8 cellular contexts compared by ENCODE assay signal in the genomic region with DNA sequence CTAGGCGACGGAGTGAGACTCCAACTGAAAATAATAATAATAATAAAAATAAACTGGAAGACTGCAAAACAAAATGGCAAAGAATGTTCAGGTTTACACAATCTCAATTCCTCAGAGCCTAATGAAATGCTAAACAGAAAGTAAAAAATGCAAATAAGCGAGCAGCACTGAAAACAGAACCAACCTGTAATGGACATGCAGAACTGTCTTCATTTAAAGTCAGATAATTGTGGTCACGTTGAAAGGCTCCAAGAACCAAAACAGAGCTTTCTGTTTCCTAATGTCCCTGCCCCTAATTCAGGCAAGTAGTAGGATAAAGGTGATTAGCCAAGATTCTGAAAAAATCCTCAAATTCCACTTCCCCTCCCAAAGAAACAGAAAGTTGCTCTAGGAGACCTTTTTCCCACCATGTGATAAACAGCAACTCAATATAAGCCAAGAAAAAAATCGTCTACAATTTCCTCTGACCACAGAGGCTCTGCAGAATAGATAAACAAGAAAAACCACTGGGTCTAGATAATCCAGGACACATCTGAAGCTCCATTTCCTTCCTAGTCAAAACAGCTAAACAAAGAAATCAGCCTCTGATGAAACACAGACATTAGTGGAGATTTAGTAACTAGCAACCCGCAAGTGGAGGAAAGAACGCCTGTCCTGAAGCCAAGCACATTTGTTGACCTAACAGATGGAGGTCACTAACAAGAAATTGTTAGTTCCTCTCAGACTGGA. TPM values are rescaled to one million over a fixed set of nuclear protein-coding genes. Genes with fewer than 3 reads are reported as not detected.
DNase-seq lines count a peak whose midpoint lies in the region; TF ChIP-seq lines count a peak whose summit lies in the region.

No MANE protein-coding gene starts in this region.

- no CpG with 5 or more reads among the region's 7 CpGs for WGBS in mesendoderm (ENCODE audit: extremely low coverage, insufficient coverage, low lambda C conversion rate)

- TF ChIP-seq POLR2A in erythroblast (IDR thresholded peaks at IDR 0.05; ENCODE audit: low read length) = no peak

- no peak overlapping the region for H3K9ac ChIP-seq in mesendoderm (ENCODE audit: low read length)

- no peaks in the 10 kb centered on the region for H3K27me3 ChIP-seq in mesendoderm (ENCODE audit: insufficient read depth, low read length, poor library complexity)

- peak; percentile 93 for DNase-seq in HCEC 1CT
- peak; percentile 93 for DNase-seq in OCI-M1 (lab: John Stamatoyannopoulos, UW)
- peak; percentile 38 to 68 for DNase-seq in erythroblast (lab: John Stamatoyannopoulos, UW)
- peak; percentile 31 for DNase-seq in renal cortical epithelial cell (ENCODE audit: low read depth)
- DNase-seq in NCI-H1694 (lab: John Stamatoyannopoulos, UW) = no peak
- no peak for DNase-seq in RWPE1 (ENCODE audit: low spot score)
- DNase-seq in mesendoderm = no peak

- H3K4ac ChIP-seq in mesendoderm (ENCODE audit: low read depth, low read length) = no peak overlapping the region

- no peak for TF ChIP-seq CTCF in RWPE1 (conservative IDR thresholded peaks at IDR 0.05; ENCODE audit: low read depth)

- H2AK5ac ChIP-seq in mesendoderm (ENCODE audit: low read length) = no peak overlapping the region

- H3K4me1 ChIP-seq in mesendoderm (ENCODE audit: control insufficient read depth, low read depth, low read length) = peaks cover 4% of the 10 kb centered on the region

- H3K27ac ChIP-seq in RWPE1 (no peak overlapping the region), mesendoderm (ENCODE audit: low read depth, low read length) (no peak overlapping the region)

- CTCF ChIA-PET in RWPE1 (lab: Yijun Ruan, JAX) = no interaction called here

- H4K8ac ChIP-seq in mesendoderm (ENCODE audit: low read depth, low read length) = no peak overlapping the region

- POLR2A ChIA-PET in RWPE1 (lab: Yijun Ruan, JAX; ENCODE audit: low non-redundant PET) = interaction anchor here (0.7 kb wide), 1 partner anchor 109 kb away, joined by 3 read pairs; no protein-coding TSS in a partner anchor

- H2BK15ac ChIP-seq in mesendoderm (replicated peaks; ENCODE audit: low read depth) = no peak overlapping the region

- no peak overlapping the region for H3K56ac ChIP-seq in mesendoderm (ENCODE audit: low read length)

- peaks cover 64% of the 10 kb centered on the region for H3K79me2 ChIP-seq in mesendoderm (ENCODE audit: control insufficient read depth, insufficient read depth, low read length)

- no peak overlapping the region for H3K4me2 ChIP-seq in mesendoderm (ENCODE audit: low read length)

- no peak overlapping the region for H2BK120ac ChIP-seq in mesendoderm (ENCODE audit: low read depth, low read length)

- H3K4me3 ChIP-seq in GM08714 (ENCODE audit: low read length) (peak overlapping the region; percentile 37), mesendoderm (ENCODE audit: low read length) (no peak overlapping the region)

- no peaks in the 10 kb centered on the region for H3K36me3 ChIP-seq in mesendoderm (ENCODE audit: control insufficient read depth, insufficient read depth, low read length)

- H3K23ac ChIP-seq in mesendoderm (ENCODE audit: low read length) = no peak overlapping the region

- no peak overlapping the region for H2BK5ac ChIP-seq in mesendoderm (ENCODE audit: low read length)

- no peak overlapping the region for H3K18ac ChIP-seq in mesendoderm (ENCODE audit: low read length)

- H4K5ac ChIP-seq in mesendoderm (ENCODE audit: low read length) = no peak overlapping the region

- H3K79me1 ChIP-seq in mesendoderm (ENCODE audit: low read length) = peaks cover 3% of the 10 kb centered on the region

RNA-seq across cellular contexts. Expression of a gene that starts 3.0 kb away (rescaled TPM):
- total RNA-seq in renal cortical epithelial cell = 24.3 and 29.9 TPM in 2 replicates
- 57.4 TPM for polyA plus RNA-seq in mesendoderm (2013, experiment 1 of 2)
- polyA plus RNA-seq in mesendoderm (2013, experiment 2 of 2) = 60.2 TPM

Comparison
In these comparisons a context has a peak if more than half of its experiments do, and no peak if none do; other contexts are left out.
1. DNase-seq: peak in HCEC 1CT (single experiment), OCI-M1 (single experiment), erythroblast (2 of 2) and renal cortical epithelial cell (single experiment); none in NCI-H1694 (single experiment), RWPE1 (single experiment) and mesendoderm (single experiment).